1 cellular context compared by ENCODE assay signal in the genomic region with DNA sequence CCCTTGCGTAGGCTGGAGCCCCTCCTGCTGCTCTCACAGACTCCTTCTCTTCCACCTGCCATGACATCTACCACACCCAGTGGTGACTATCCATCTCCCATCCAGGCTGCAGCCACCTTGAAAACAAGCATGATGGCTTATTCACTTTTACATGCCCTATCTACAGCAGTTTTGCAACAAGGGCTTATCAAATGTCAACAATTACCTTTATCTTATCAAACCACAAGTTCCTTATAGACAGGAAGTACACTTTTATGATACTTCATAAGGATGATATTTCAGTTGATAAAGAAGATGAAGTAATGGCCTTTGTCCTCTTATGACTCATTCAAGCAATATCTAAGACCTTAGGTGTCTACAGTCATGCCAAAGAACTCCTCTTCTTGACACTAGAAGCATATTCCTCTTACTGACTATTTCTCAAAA.
TF ChIP-seq lines count a peak whose summit lies in the region.

No MANE protein-coding gene starts in this region.

TF ChIP-seq in K562, 482 proteins besides CTCF, POLR2A, EP300 and RAD21 (continued from another document and continues in another):
- TF ChIP-seq, protein P1, sequence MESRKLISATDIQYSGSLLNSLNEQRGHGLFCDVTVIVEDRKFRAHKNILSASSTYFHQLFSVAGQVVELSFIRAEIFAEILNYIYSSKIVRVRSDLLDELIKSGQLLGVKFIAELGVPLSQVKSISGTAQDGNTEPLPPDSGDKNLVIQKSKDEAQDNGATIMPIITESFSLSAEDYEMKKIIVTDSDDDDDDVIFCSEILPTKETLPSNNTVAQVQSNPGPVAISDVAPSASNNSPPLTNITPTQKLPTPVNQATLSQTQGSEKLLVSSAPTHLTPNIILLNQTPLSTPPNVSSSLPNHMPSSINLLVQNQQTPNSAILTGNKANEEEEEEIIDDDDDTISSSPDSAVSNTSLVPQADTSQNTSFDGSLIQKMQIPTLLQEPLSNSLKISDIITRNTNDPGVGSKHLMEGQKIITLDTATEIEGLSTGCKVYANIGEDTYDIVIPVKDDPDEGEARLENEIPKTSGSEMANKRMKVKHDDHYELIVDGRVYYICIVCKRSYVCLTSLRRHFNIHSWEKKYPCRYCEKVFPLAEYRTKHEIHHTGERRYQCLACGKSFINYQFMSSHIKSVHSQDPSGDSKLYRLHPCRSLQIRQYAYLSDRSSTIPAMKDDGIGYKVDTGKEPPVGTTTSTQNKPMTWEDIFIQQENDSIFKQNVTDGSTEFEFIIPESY (CRISPR knock-in tag; IDR thresholded peaks at IDR 0.05), result no peak
- TF ChIP-seq, protein P2, sequence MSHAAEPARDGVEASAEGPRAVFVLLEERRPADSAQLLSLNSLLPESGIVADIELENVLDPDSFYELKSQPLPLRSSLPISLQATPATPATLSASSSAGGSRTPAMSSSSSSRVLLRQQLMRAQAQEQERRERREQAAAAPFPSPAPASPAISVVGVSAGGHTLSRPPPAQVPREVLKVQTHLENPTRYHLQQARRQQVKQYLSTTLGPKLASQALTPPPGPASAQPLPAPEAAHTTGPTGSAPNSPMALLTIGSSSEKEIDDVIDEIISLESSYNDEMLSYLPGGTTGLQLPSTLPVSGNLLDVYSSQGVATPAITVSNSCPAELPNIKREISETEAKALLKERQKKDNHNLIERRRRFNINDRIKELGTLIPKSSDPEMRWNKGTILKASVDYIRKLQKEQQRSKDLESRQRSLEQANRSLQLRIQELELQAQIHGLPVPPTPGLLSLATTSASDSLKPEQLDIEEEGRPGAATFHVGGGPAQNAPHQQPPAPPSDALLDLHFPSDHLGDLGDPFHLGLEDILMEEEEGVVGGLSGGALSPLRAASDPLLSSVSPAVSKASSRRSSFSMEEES (CRISPR knock-in tag; IDR thresholded peaks at IDR 0.05), result no peak
- TF ChIP-seq ZEB2 (IDR thresholded peaks at IDR 0.05) (0 out of 2 replicates have a peak, but pooled peaks have one; percentile 40), ARID1B (IDR thresholded peaks at IDR 0.05) (peak; percentile 67), ZNF77 (CRISPR knock-in tag; IDR thresholded peaks at IDR 0.05) (no peak), FOXK1 (CRISPR knock-in tag; IDR thresholded peaks at IDR 0.05; ENCODE audit: borderline replicate concordance) (no peak), ASH1L (IDR thresholded peaks at IDR 0.05; ENCODE audit: borderline replicate concordance, low read depth, partially characterized antibody) (no peak), MBD2 (IDR thresholded peaks at IDR 0.05; ENCODE audit: borderline replicate concordance, low read depth) (no peak), CEBPG (CRISPR knock-in tag; IDR thresholded peaks at IDR 0.05) (no peak), CEBPG (tag; conservative IDR thresholded peaks at IDR 0.05 in 1 of 2, IDR thresholded peaks at IDR 0.05 in 1 of 2) (0 out of 4 replicates have a peak, but pooled peaks of 1 of the 2 experiments have one; percentile 18), RBM25 (IDR thresholded peaks at IDR 0.05; ENCODE audit: low read depth, low read length, severe bottlenecking) (no peak), KDM1A (IDR thresholded peaks at IDR 0.05) (no peak), RB1 (IDR thresholded peaks at IDR 0.05; ENCODE audit: low read depth) (no peak), NCOR1 (IDR thresholded peaks at IDR 0.05) (0 out of 2 replicates have a peak, but pooled peaks have one; percentile 13), MXI1 (IDR thresholded peaks at IDR 0.05; ENCODE audit: low read depth, low read length) (no peak), TEAD2 (tag; IDR thresholded peaks at IDR 0.05) (no peak), FOXA3 (CRISPR knock-in tag; conservative IDR thresholded peaks at IDR 0.05 in 1 of 2, IDR thresholded peaks at IDR 0.05 in 1 of 2) (peak in 1 of 2 experiments; percentile 54; a peak in 1 of 4 replicates)
- TF ChIP-seq, protein P3, sequence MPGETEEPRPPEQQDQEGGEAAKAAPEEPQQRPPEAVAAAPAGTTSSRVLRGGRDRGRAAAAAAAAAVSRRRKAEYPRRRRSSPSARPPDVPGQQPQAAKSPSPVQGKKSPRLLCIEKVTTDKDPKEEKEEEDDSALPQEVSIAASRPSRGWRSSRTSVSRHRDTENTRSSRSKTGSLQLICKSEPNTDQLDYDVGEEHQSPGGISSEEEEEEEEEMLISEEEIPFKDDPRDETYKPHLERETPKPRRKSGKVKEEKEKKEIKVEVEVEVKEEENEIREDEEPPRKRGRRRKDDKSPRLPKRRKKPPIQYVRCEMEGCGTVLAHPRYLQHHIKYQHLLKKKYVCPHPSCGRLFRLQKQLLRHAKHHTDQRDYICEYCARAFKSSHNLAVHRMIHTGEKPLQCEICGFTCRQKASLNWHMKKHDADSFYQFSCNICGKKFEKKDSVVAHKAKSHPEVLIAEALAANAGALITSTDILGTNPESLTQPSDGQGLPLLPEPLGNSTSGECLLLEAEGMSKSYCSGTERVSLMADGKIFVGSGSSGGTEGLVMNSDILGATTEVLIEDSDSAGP (CRISPR knock-in tag; IDR thresholded peaks at IDR 0.05), result no peak
- TF ChIP-seq, protein P4, sequence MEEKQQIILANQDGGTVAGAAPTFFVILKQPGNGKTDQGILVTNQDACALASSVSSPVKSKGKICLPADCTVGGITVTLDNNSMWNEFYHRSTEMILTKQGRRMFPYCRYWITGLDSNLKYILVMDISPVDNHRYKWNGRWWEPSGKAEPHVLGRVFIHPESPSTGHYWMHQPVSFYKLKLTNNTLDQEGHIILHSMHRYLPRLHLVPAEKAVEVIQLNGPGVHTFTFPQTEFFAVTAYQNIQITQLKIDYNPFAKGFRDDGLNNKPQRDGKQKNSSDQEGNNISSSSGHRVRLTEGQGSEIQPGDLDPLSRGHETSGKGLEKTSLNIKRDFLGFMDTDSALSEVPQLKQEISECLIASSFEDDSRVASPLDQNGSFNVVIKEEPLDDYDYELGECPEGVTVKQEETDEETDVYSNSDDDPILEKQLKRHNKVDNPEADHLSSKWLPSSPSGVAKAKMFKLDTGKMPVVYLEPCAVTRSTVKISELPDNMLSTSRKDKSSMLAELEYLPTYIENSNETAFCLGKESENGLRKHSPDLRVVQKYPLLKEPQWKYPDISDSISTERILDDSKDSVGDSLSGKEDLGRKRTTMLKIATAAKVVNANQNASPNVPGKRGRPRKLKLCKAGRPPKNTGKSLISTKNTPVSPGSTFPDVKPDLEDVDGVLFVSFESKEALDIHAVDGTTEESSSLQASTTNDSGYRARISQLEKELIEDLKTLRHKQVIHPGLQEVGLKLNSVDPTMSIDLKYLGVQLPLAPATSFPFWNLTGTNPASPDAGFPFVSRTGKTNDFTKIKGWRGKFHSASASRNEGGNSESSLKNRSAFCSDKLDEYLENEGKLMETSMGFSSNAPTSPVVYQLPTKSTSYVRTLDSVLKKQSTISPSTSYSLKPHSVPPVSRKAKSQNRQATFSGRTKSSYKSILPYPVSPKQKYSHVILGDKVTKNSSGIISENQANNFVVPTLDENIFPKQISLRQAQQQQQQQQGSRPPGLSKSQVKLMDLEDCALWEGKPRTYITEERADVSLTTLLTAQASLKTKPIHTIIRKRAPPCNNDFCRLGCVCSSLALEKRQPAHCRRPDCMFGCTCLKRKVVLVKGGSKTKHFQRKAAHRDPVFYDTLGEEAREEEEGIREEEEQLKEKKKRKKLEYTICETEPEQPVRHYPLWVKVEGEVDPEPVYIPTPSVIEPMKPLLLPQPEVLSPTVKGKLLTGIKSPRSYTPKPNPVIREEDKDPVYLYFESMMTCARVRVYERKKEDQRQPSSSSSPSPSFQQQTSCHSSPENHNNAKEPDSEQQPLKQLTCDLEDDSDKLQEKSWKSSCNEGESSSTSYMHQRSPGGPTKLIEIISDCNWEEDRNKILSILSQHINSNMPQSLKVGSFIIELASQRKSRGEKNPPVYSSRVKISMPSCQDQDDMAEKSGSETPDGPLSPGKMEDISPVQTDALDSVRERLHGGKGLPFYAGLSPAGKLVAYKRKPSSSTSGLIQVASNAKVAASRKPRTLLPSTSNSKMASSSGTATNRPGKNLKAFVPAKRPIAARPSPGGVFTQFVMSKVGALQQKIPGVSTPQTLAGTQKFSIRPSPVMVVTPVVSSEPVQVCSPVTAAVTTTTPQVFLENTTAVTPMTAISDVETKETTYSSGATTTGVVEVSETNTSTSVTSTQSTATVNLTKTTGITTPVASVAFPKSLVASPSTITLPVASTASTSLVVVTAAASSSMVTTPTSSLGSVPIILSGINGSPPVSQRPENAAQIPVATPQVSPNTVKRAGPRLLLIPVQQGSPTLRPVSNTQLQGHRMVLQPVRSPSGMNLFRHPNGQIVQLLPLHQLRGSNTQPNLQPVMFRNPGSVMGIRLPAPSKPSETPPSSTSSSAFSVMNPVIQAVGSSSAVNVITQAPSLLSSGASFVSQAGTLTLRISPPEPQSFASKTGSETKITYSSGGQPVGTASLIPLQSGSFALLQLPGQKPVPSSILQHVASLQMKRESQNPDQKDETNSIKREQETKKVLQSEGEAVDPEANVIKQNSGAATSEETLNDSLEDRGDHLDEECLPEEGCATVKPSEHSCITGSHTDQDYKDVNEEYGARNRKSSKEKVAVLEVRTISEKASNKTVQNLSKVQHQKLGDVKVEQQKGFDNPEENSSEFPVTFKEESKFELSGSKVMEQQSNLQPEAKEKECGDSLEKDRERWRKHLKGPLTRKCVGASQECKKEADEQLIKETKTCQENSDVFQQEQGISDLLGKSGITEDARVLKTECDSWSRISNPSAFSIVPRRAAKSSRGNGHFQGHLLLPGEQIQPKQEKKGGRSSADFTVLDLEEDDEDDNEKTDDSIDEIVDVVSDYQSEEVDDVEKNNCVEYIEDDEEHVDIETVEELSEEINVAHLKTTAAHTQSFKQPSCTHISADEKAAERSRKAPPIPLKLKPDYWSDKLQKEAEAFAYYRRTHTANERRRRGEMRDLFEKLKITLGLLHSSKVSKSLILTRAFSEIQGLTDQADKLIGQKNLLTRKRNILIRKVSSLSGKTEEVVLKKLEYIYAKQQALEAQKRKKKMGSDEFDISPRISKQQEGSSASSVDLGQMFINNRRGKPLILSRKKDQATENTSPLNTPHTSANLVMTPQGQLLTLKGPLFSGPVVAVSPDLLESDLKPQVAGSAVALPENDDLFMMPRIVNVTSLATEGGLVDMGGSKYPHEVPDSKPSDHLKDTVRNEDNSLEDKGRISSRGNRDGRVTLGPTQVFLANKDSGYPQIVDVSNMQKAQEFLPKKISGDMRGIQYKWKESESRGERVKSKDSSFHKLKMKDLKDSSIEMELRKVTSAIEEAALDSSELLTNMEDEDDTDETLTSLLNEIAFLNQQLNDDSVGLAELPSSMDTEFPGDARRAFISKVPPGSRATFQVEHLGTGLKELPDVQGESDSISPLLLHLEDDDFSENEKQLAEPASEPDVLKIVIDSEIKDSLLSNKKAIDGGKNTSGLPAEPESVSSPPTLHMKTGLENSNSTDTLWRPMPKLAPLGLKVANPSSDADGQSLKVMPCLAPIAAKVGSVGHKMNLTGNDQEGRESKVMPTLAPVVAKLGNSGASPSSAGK (IDR thresholded peaks at IDR 0.05), result no peak
- TF ChIP-seq, protein P5, sequence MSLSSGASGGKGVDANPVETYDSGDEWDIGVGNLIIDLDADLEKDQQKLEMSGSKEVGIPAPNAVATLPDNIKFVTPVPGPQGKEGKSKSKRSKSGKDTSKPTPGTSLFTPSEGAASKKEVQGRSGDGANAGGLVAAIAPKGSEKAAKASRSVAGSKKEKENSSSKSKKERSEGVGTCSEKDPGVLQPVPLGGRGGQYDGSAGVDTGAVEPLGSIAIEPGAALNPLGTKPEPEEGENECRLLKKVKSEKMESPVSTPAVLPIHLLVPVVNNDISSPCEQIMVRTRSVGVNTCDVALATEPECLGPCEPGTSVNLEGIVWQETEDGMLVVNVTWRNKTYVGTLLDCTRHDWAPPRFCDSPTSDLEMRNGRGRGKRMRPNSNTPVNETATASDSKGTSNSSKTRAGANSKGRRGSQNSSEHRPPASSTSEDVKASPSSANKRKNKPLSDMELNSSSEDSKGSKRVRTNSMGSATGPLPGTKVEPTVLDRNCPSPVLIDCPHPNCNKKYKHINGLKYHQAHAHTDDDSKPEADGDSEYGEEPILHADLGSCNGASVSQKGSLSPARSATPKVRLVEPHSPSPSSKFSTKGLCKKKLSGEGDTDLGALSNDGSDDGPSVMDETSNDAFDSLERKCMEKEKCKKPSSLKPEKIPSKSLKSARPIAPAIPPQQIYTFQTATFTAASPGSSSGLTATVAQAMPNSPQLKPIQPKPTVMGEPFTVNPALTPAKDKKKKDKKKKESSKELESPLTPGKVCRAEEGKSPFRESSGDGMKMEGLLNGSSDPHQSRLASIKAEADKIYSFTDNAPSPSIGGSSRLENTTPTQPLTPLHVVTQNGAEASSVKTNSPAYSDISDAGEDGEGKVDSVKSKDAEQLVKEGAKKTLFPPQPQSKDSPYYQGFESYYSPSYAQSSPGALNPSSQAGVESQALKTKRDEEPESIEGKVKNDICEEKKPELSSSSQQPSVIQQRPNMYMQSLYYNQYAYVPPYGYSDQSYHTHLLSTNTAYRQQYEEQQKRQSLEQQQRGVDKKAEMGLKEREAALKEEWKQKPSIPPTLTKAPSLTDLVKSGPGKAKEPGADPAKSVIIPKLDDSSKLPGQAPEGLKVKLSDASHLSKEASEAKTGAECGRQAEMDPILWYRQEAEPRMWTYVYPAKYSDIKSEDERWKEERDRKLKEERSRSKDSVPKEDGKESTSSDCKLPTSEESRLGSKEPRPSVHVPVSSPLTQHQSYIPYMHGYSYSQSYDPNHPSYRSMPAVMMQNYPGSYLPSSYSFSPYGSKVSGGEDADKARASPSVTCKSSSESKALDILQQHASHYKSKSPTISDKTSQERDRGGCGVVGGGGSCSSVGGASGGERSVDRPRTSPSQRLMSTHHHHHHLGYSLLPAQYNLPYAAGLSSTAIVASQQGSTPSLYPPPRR (CRISPR knock-in tag; IDR thresholded peaks at IDR 0.05; ENCODE audit: borderline replicate concordance), result no peak
- TF ChIP-seq, protein P6, sequence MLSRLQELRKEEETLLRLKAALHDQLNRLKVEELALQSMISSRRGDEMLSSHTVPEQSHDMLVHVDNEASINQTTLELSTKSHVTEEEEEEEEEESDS (CRISPR knock-in tag; IDR thresholded peaks at IDR 0.05), result no peak
- TF ChIP-seq, protein P7, sequence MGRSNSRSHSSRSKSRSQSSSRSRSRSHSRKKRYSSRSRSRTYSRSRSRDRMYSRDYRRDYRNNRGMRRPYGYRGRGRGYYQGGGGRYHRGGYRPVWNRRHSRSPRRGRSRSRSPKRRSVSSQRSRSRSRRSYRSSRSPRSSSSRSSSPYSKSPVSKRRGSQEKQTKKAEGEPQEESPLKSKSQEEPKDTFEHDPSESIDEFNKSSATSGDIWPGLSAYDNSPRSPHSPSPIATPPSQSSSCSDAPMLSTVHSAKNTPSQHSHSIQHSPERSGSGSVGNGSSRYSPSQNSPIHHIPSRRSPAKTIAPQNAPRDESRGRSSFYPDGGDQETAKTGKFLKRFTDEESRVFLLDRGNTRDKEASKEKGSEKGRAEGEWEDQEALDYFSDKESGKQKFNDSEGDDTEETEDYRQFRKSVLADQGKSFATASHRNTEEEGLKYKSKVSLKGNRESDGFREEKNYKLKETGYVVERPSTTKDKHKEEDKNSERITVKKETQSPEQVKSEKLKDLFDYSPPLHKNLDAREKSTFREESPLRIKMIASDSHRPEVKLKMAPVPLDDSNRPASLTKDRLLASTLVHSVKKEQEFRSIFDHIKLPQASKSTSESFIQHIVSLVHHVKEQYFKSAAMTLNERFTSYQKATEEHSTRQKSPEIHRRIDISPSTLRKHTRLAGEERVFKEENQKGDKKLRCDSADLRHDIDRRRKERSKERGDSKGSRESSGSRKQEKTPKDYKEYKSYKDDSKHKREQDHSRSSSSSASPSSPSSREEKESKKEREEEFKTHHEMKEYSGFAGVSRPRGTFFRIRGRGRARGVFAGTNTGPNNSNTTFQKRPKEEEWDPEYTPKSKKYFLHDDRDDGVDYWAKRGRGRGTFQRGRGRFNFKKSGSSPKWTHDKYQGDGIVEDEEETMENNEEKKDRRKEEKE (IDR thresholded peaks at IDR 0.05; ENCODE audit: borderline replicate concordance in 1 of 2, control insufficient read depth in 1 of 2, low read depth in 2 of 2, low read length in 1 of 2), result no peak
